ENCODE assay signal across 14 cellular contexts in the genomic region with DNA sequence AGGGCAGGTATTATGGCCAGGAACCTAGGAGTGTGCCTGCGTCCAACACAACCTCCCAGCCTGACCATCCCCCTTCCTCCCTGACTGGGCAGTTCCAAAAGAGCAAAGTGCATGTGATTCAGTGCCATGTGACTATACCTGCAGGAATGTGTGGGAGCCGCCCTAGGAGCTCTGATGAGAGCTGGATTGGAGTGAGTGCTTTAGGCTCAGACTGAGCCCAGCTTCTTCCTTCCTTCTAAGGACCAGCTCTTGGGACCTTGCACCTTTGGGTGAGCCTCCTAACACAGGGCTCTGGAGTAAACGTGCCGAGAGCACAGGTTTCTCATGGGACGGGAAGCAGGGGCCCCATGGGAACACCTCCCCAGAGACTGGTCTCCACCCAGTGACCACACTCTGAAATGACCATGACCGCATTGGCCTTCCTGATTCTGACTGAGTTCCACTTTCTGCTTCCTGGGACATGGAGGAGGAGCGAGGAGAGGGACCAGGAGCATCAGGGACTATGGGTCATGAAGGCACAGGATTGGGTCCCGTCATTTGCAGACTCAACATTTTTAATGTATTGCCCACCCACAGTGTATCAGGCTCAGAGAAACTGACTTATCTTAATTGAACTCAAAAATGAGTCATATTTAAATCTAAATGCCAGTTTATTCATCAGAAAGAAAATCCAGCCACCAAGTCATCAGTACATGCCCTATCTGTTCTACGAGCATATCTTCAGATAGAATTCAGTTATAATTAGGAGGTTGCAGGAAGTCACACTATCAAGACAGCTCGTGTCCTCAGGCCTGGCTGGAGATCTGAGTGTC.
DNase-seq lines count a peak whose midpoint lies in the region; ATAC-seq and TF ChIP-seq lines count a peak whose summit lies in the region.
"Had no signal": no experiment of that assay in that cellular context is flagged by ENCODE, and none has a peak within 500 bp of the region (broad histone marks: within the 10 kb centered on the region; RNA-seq: fewer than 3 reads in every experiment).

No MANE protein-coding gene starts in this region.

- CTCF ChIA-PET in RWPE1 (lab: Yijun Ruan, JAX) = no interaction called here

- peak; percentile 25 to 27 for ATAC-seq in right cardiac atrium

- no peak for TF ChIP-seq CTCF in RWPE1 (conservative IDR thresholded peaks at IDR 0.05; ENCODE audit: low read depth)
- no peak for TF ChIP-seq CTCF in ovary (IDR thresholded peaks at IDR 0.05)

- no peak for TF ChIP-seq EP300 in ovary (IDR thresholded peaks at IDR 0.05)

- H3K4me3 ChIP-seq in right cardiac atrium (ENCODE audit: low read length) = no peak overlapping the region
- H3K4me3 ChIP-seq in ovary = no peak overlapping the region
- H3K4me3 ChIP-seq: uterus had no signal

- H3K4me1 ChIP-seq in right cardiac atrium (ENCODE audit: control insufficient read depth, insufficient read depth, low read length) = peaks cover 4% of the 10 kb centered on the region
- H3K4me1 ChIP-seq in ovary (ENCODE audit: insufficient read depth) = no peaks in the 10 kb centered on the region
- H3K4me1 ChIP-seq: parathyroid adenoma, uterus had no signal

- no peaks in the 10 kb centered on the region for H3K36me3 ChIP-seq in ovary
- H3K36me3 ChIP-seq: uterus had no signal

- H3K27me3 ChIP-seq in right cardiac atrium (ENCODE audit: control insufficient read depth, insufficient read depth) = no peaks in the 10 kb centered on the region
- no peaks in the 10 kb centered on the region for H3K27me3 ChIP-seq in ovary
- H3K27me3 ChIP-seq: uterus had no signal

- H3K27ac ChIP-seq in RWPE1 = no peak overlapping the region
- H3K27ac ChIP-seq in right cardiac atrium (ENCODE audit: low read length) = no peak overlapping the region
- H3K27ac ChIP-seq in ovary = no peak overlapping the region
- H3K27ac ChIP-seq: parathyroid adenoma, uterus had no signal

- intact Hi-C loops in right cardiac atrium (cut with DNase I) (no loop called here), ovary (cut with DNase I) (no loop called here)

- POLR2A ChIA-PET in RWPE1 (lab: Yijun Ruan, JAX; ENCODE audit: low non-redundant PET) = no interaction called here

- H3K9me3 ChIP-seq in right cardiac atrium (ENCODE audit: control insufficient read depth, low read length) (no peaks in the 10 kb centered on the region), ovary (no peaks in the 10 kb centered on the region)
- H3K9me3 ChIP-seq: uterus had no signal

- TF ChIP-seq POLR2A in ovary (IDR thresholded peaks at IDR 0.05) = no peak

- 74% methylated on average over 10 of the region's 10 CpGs for WGBS in right cardiac atrium
- WGBS in ovary, 3 donors = 82 to 89% (median 86%) methylated on average over 10 of the region's 10 CpGs

- DNase-seq in HCEC 1CT (peak; percentile 3), RWPE1 (ENCODE audit: low spot score) (peak; percentile 81), right cardiac atrium (no peak), renal cortical epithelial cell (ENCODE audit: low read depth) (peak; percentile 92), cortex of kidney (lab: John Stamatoyannopoulos, UW) (no peak), Ammon's horn (ENCODE audit: low spot score) (no peak), ovary (no peak), activated gamma-delta T cell treated with Interleukin-2 at 50 U/mL for 16 hours (no peak)
- DNase-seq: activated naive CD4-positive, alpha-beta T cell treated with anti-CD3 and anti-CD28 coated beads for 36 hours; DND-41; effector memory CD4-positive, alpha-beta T cell; NCI-H1694 treated with DMSO at 0.1 percent for 48 hours; uterus had no signal

Comparison
In these comparisons a context has a peak if more than half of its experiments do, and no peak if none do; other contexts are left out.
1. DNase-seq: peak in HCEC 1CT (single experiment), RWPE1 (single experiment) and renal cortical epithelial cell (single experiment); none in right cardiac atrium (0 of 3), cortex of kidney (single experiment), Ammon's horn (single experiment), ovary (0 of 5) and activated gamma-delta T cell treated with Interleukin-2 at 50 U/mL for 16 hours (single experiment).